In genomic region chr1:52127181-52128175, GRCh38 we compare ENCODE assay signal across 8 cellular contexts. TPM values are rescaled to one million over a fixed set of nuclear protein-coding genes. Genes with fewer than 3 reads are reported as not detected.
DNase-seq lines count a peak whose midpoint lies in the region; ATAC-seq and TF ChIP-seq lines count a peak whose summit lies in the region.

No MANE protein-coding gene starts in this region.

- no peak for TF ChIP-seq EP300 in SK-N-SH (IDR thresholded peaks at IDR 0.05; ENCODE audit: borderline replicate concordance in 1 of 2, low read depth in 1 of 2, low read length in 1 of 2)

- DNase-seq in activated naive CD4-positive, alpha-beta T cell treated with anti-CD3 and anti-CD28 coated beads for 36 hours = peak; percentile 59
- no peak for DNase-seq in activated naive CD4-positive, alpha-beta T cell (lab: John Stamatoyannopoulos, UW)
- DNase-seq in NCI-H128 (lab: John Stamatoyannopoulos, UW; ENCODE audit: unreplicated experiment) (peak; percentile 34), SK-N-SH (peak; percentile 62), epithelial cell of prostate (ENCODE audit: low read depth, low spot score) (peak; percentile 48), naive B cell (peak; percentile 11), mesenteric fat pad (ENCODE audit: low spot score) (no peak), T-helper 9 cell (no peak)

- H3F3A ChIP-seq in SK-N-SH (replicated peaks; ENCODE audit: insufficient read depth) = peaks cover 3% of the 10 kb centered on the region

- H3K4me1 ChIP-seq in SK-N-SH (ENCODE audit: control insufficient read depth in 1 of 2, insufficient read depth in 2 of 2, low read depth in 1 of 2, low read length in 1 of 2) = no peaks in the 10 kb centered on the region

- H4K20me1 ChIP-seq in SK-N-SH (ENCODE audit: insufficient read depth) = no peaks in the 10 kb centered on the region

- no peaks in the 10 kb centered on the region for H3K79me2 ChIP-seq in SK-N-SH (ENCODE audit: insufficient read depth)

- H3K36me3 ChIP-seq in SK-N-SH (replicated peaks in 1 of 2; ENCODE audit: control insufficient read depth in 1 of 2, insufficient read depth in 2 of 2, low read length in 1 of 2) = no peaks in the 10 kb centered on the region

- peak; percentile 87 for TF ChIP-seq CTCF in SK-N-SH (IDR thresholded peaks at IDR 0.05)

- no peaks in the 10 kb centered on the region for H3K9me2 ChIP-seq in SK-N-SH

- peaks cover 11% of the 10 kb centered on the region for H3K27me3 Mint-ChIP-seq in activated naive CD4-positive, alpha-beta T cell treated with anti-CD3 and anti-CD28 coated beads for 36 hours (ENCODE audit: low read depth)
- peaks cover 23 to 34% (median 24%) of the 10 kb centered on the region in 3 donors for H3K27me3 Mint-ChIP-seq in naive B cell

- peaks cover 16% of the 10 kb centered on the region for H3K4me1 Mint-ChIP-seq in activated naive CD4-positive, alpha-beta T cell treated with anti-CD3 and anti-CD28 coated beads for 36 hours (ENCODE audit: low read depth)
- H3K4me1 Mint-ChIP-seq in naive B cell = peaks cover 0 to 6% (median 0%) of the 10 kb centered on the region in 3 donors

- no peaks in the 10 kb centered on the region for H3K36me3 Mint-ChIP-seq in activated naive CD4-positive, alpha-beta T cell treated with anti-CD3 and anti-CD28 coated beads for 36 hours (ENCODE audit: low read depth)
- H3K36me3 Mint-ChIP-seq in naive B cell = no peaks in the 10 kb centered on the region

- H3K4me3 ChIP-seq in SK-N-SH (ENCODE audit: low read depth in 2 of 2, low read length in 1 of 2) = no peak overlapping the region

- POLR2A ChIA-PET in SK-N-SH (lab: Yijun Ruan, JAX) = interaction anchor here (1.5 kb wide), 1 partner anchor 221 kb away, joined by 5 read pairs; no protein-coding TSS in a partner anchor

- H2AFZ ChIP-seq in SK-N-SH (ENCODE audit: low read depth) = no peak overlapping the region

- no peak for ATAC-seq in naive B cell (ENCODE audit: low read depth in 2 of 2)

- CTCF ChIA-PET in activated naive CD4-positive, alpha-beta T cell treated with anti-CD3 and anti-CD28 coated beads for 36 hours (lab: Charles Lee) = interaction anchor here (0.6 to 4.5 kb wide), 11 partner anchors 12 to 241 kb away, joined by 3 to 51 read pairs (median 4); no protein-coding TSS in a partner anchor
- CTCF ChIA-PET in SK-N-SH (lab: Yijun Ruan, JAX) = interaction anchor here (0.6 to 3.7 kb wide), 36 partner anchors 8 to 558 kb away, joined by 3 to 54 read pairs (median 4); partner anchors contain the start of genes ORC1, PRPF38A and ZFYVE9

- intact Hi-C loops in activated naive CD4-positive, alpha-beta T cell treated with anti-CD3 and anti-CD28 coated beads for 36 hours (cut with micrococcal nuclease) = loop anchor here (1.0 to 5.0 kb wide), 4 partner anchors 169 to 559 kb away; partner anchors contain the start of gene CC2D1B

- H3K4me2 ChIP-seq in SK-N-SH = no peak overlapping the region

- no peak overlapping the region for H3K27ac ChIP-seq in SK-N-SH (ENCODE audit: low read depth in 2 of 2, low read length in 1 of 2)
- H3K27ac ChIP-seq in epithelial cell of prostate = peak overlapping the region; percentile 62

- no peak overlapping the region for H3K27ac Mint-ChIP-seq in activated naive CD4-positive, alpha-beta T cell treated with anti-CD3 and anti-CD28 coated beads for 36 hours
- peak overlapping the region in 1 of 6 donors; percentile 10 for H3K27ac Mint-ChIP-seq in naive B cell

- 37% methylated on average over 5 of the region's 5 CpGs for WGBS in SK-N-SH (ENCODE audit: low lambda C conversion rate)

- no peaks in the 10 kb centered on the region for H3K9me3 Mint-ChIP-seq in activated naive CD4-positive, alpha-beta T cell treated with anti-CD3 and anti-CD28 coated beads for 36 hours
- no peaks in the 10 kb centered on the region for H3K9me3 Mint-ChIP-seq in naive B cell

- no peaks in the 10 kb centered on the region for H3K9me3 ChIP-seq in SK-N-SH

- H3K4me3 Mint-ChIP-seq in activated naive CD4-positive, alpha-beta T cell treated with anti-CD3 and anti-CD28 coated beads for 36 hours = no peak overlapping the region
- H3K4me3 Mint-ChIP-seq in naive B cell = no peak overlapping the region

- TF ChIP-seq RAD21 in SK-N-SH (IDR thresholded peaks at IDR 0.05; ENCODE audit: low read length) = peak; percentile 90

- no peak overlapping the region for H3K9ac ChIP-seq in SK-N-SH

- H3K27me3 ChIP-seq in SK-N-SH (ENCODE audit: insufficient read depth) = no peaks in the 10 kb centered on the region

TF ChIP-seq in SK-N-SH, 30 proteins besides CTCF, POLR2A, EP300 and RAD21:
- TF ChIP-seq SMC3 (IDR thresholded peaks at IDR 0.05; ENCODE audit: low read depth, low read length) = peak; percentile 81
- 0 out of 2 replicates have a peak, but pooled peaks have one; percentile 8 for TF ChIP-seq NRF1 (IDR thresholded peaks at IDR 0.05; ENCODE audit: low read depth, low read length)
- TF ChIP-seq RFX5 (IDR thresholded peaks at IDR 0.05; ENCODE audit: low read length) = 0 out of 2 replicates have a peak, but pooled peaks have one; percentile 17
- no peak for TF ChIP-seq USF1 (IDR thresholded peaks at IDR 0.05; ENCODE audit: borderline replicate concordance, low read depth)

RNA-seq across cellular contexts. Expression of gene ZFYVE9, which starts 14.4 kb away (rescaled TPM):
- 1 to 10 TPM; 3.0 to 3.5 TPM for total RNA-seq in activated naive CD4-positive, alpha-beta T cell treated with anti-CD3 and anti-CD28 coated beads for 36 hours
- 4.1 and 5.4 TPM in 2 replicates for polyA plus RNA-seq in SK-N-SH (2012; rRNA removed)
- 5.9 and 6.4 TPM in 2 replicates for polyA plus RNA-seq in SK-N-SH (2012; cell fraction: cytosol; rRNA removed)
- polyA plus RNA-seq in SK-N-SH (2012; cell fraction: nucleus; rRNA removed) = 2.5 and 5.3 TPM in 2 replicates
- under 1 TPM in 4 of 6 donors, not detected in 2; 0.05 to 0.24 (median 0.14) TPM for polyA plus RNA-seq in naive B cell (ENCODE audit: low read depth in 6 of 6)
- 21.1 TPM for total RNA-seq in mesenteric fat pad

Comparison
In these comparisons a context has a peak if more than half of its experiments do, and no peak if none do; other contexts are left out.
1. DNase-seq: peak in activated naive CD4-positive, alpha-beta T cell treated with anti-CD3 and anti-CD28 coated beads for 36 hours (single experiment), NCI-H128 (single experiment), SK-N-SH (single experiment), epithelial cell of prostate (single experiment) and naive B cell (single experiment); none in activated naive CD4-positive, alpha-beta T cell (0 of 4), mesenteric fat pad (single experiment) and T-helper 9 cell (single experiment).